9 cellular contexts compared by ENCODE assay signal in genomic region chr5:79020861-79021561, GRCh38. TPM values are rescaled to one million over a fixed set of nuclear protein-coding genes. Genes with fewer than 3 reads are reported as not detected.
DNase-seq lines count a peak whose midpoint lies in the region; ATAC-seq and TF ChIP-seq lines count a peak whose summit lies in the region.
"Had no signal": no experiment of that assay in that cellular context is flagged by ENCODE, and none has a peak within 500 bp of the region (broad histone marks: within the 10 kb centered on the region; RNA-seq: fewer than 3 reads in every experiment).

No MANE protein-coding gene starts in this region.

- H3K9me3 Mint-ChIP-seq in activated CD8-positive, alpha-beta T cell treated with anti-CD3 and anti-CD28 coated beads for 36 hours, result no peaks in the 10 kb centered on the region
- H3K9me3 Mint-ChIP-seq: T-helper 1 cell treated with Interleukin-12 subunit alpha and Interleukin-12 subunit beta and Interleukin-4 antibody, amounts not matched to agents 30 μg/mL and 1 μg/mL, for 36 hours had no signal

- H3K27me3 Mint-ChIP-seq in activated CD8-positive, alpha-beta T cell treated with anti-CD3 and anti-CD28 coated beads for 36 hours, result peaks cover 41% of the 10 kb centered on the region

- ATAC-seq in GM18867 (IDR thresholded peaks at IDR 0.05; ENCODE audit: unreplicated experiment) (peak; percentile 53), HG03342 (IDR thresholded peaks at IDR 0.05; ENCODE audit: unreplicated experiment) (no peak)
- ATAC-seq in activated CD8-positive, alpha-beta T cell treated with anti-CD3 and anti-CD28 coated beads for 36 hours, result peak; percentile 51

- H3K4me1 Mint-ChIP-seq in activated CD8-positive, alpha-beta T cell treated with anti-CD3 and anti-CD28 coated beads for 36 hours (ENCODE audit: low read depth), result peaks cover 5% of the 10 kb centered on the region

- H3K9me3 ChIP-seq in esophagus squamous epithelium, result no peaks in the 10 kb centered on the region

- H3K27ac ChIP-seq in esophagus squamous epithelium, result no peak overlapping the region
- no peak overlapping the region for H3K27ac ChIP-seq in substantia nigra (ENCODE audit: low read depth, low read length, poor library complexity, severe bottlenecking)

- no peak overlapping the region for H3K27ac Mint-ChIP-seq in activated CD8-positive, alpha-beta T cell treated with anti-CD3 and anti-CD28 coated beads for 36 hours
- H3K27ac Mint-ChIP-seq: T-helper 1 cell treated with Interleukin-12 subunit alpha and Interleukin-12 subunit beta and Interleukin-4 antibody, amounts not matched to agents 30 μg/mL and 1 μg/mL, for 36 hours had no signal

- 7 to 12% methylated on average over 14 of the region's 14 CpGs for WGBS in esophagus squamous epithelium, 2 donors

- H3K27me3 ChIP-seq in BJ (ENCODE audit: control insufficient read depth, insufficient read depth, low read length) (no peaks in the 10 kb centered on the region), esophagus squamous epithelium (peaks cover 0 to 5% (median 0%) of the 10 kb centered on the region in 4 donors)

- intact Hi-C loops in activated CD8-positive, alpha-beta T cell treated with anti-CD3 and anti-CD28 coated beads for 36 hours (cut with micrococcal nuclease), result loop anchor here (5.0 to 10.0 kb wide), 2 partner anchors 86 to 444 kb away; no protein-coding TSS in a partner anchor
- intact Hi-C loops in esophagus squamous epithelium (cut with DNase I), result loop anchor here (5.0 to 10.0 kb wide), 2 partner anchors 111 to 444 kb away; no protein-coding TSS in a partner anchor

- no peak for TF ChIP-seq POLR2A in esophagus squamous epithelium (IDR thresholded peaks at IDR 0.05)

- POLR2A ChIA-PET in BJ (lab: Charles Lee), result interaction anchor here (0.5 kb wide), 1 partner anchor 1071 kb away, joined by 8 read pairs; no protein-coding TSS in a partner anchor
- POLR2A ChIA-PET in activated CD8-positive, alpha-beta T cell treated with anti-CD3 and anti-CD28 coated beads for 36 hours (lab: Charles Lee), result interaction anchor here (0.6 kb wide), 1 partner anchor 90 kb away, joined by 3 read pairs; no protein-coding TSS in a partner anchor

- TF ChIP-seq CTCF in BJ (IDR thresholded peaks at IDR 0.05; ENCODE audit: insufficient read depth, low read depth, low read length), result peak; percentile 88
- peak; percentile 68 for TF ChIP-seq CTCF in activated CD8-positive, alpha-beta T cell treated with anti-CD3 and anti-CD28 coated beads for 36 hours (IDR thresholded peaks at IDR 0.05)
- TF ChIP-seq CTCF in esophagus squamous epithelium (IDR thresholded peaks at IDR 0.05), result peak; percentile 60 to 74 (median 66)

- CTCF ChIA-PET in BJ (lab: Yijun Ruan, JAX), result interaction anchor here (0.5 to 13.3 kb wide), 29 partner anchors 9 to 1062 kb away, joined by 3 to 439 read pairs (median 4); partner anchors contain the start of gene ARSB
- CTCF ChIA-PET in activated CD8-positive, alpha-beta T cell treated with anti-CD3 and anti-CD28 coated beads for 36 hours (lab: Charles Lee), result interaction anchor here (0.6 to 9.6 kb wide), 25 partner anchors 9 to 441 kb away, joined by 3 to 384 read pairs (median 5); partner anchors contain the start of gene ARSB

- no peaks in the 10 kb centered on the region for H3K36me3 Mint-ChIP-seq in activated CD8-positive, alpha-beta T cell treated with anti-CD3 and anti-CD28 coated beads for 36 hours (ENCODE audit: low read depth)

- DNase-seq in BJ (ENCODE audit: low read depth) (peak; percentile 36), NCI-H345 (lab: John Stamatoyannopoulos, UW) (peak; percentile 30), esophagus squamous epithelium (lab: John Stamatoyannopoulos, UW) (no peak), myocyte (ENCODE audit: low read depth) (peak; percentile 68), substantia nigra (lab: John Stamatoyannopoulos, UW) (peak in 35 of 49 donors; percentile 1 to 57 (median 28))
- DNase-seq in activated CD8-positive, alpha-beta T cell treated with anti-CD3 and anti-CD28 coated beads for 36 hours, result peak; percentile 66

- H3K4me1 ChIP-seq in esophagus squamous epithelium, result peaks cover 0 to 20% (median 10%) of the 10 kb centered on the region in 3 donors

- H3K4me3 Mint-ChIP-seq in activated CD8-positive, alpha-beta T cell treated with anti-CD3 and anti-CD28 coated beads for 36 hours, result no peak overlapping the region
- H3K4me3 Mint-ChIP-seq: T-helper 1 cell treated with Interleukin-12 subunit alpha and Interleukin-12 subunit beta and Interleukin-4 antibody, amounts not matched to agents 30 μg/mL and 1 μg/mL, for 36 hours had no signal

- H3K4me3 ChIP-seq in BJ (ENCODE audit: low read depth, low read length), result no peak overlapping the region
- H3K4me3 ChIP-seq in esophagus squamous epithelium, result peak overlapping the region in 3 of 4 donors; percentile 2 to 47 (median 9)

- H3K36me3 ChIP-seq in BJ (ENCODE audit: control insufficient read depth, insufficient read depth, low read length) (no peaks in the 10 kb centered on the region), esophagus squamous epithelium (no peaks in the 10 kb centered on the region)

RNA-seq across cellular contexts. Expression of gene ARSB, which starts 35.9 kb away (rescaled TPM):
- polyA plus RNA-seq in BJ (2011; rRNA removed), result 26.7 and 27.7 TPM in 2 replicates
- 12.1 and 14.4 TPM in 2 replicates for polyA minus RNA-seq in BJ (2011; rRNA and poly(A)+ RNA removed)
- total RNA-seq in activated CD8-positive, alpha-beta T cell treated with anti-CD3 and anti-CD28 coated beads for 36 hours, result 1 to 10 TPM; 8.8 to 9.1 TPM
- total RNA-seq in esophagus squamous epithelium, result 1 to 10 TPM; 1.2 to 8.8 (median 7.1) TPM
- 32.4 and 34.2 TPM in 2 replicates for total RNA-seq in myocyte
- polyA plus RNA-seq in myocyte (2012), result 18.7 TPM

RNA-seq across cellular contexts. Expression of gene DMGDH, which starts 48.5 kb away (rescaled TPM):
- 2.9 and 3.5 TPM in 2 replicates for polyA plus RNA-seq in BJ (2011; rRNA removed)
- 2.5 and 3.9 TPM in 2 replicates for polyA minus RNA-seq in BJ (2011; rRNA and poly(A)+ RNA removed)
- 1 to 10 TPM in 1 of 2 experiments, under 1 TPM in 1; 0.45 to 1.3 TPM for total RNA-seq in activated CD8-positive, alpha-beta T cell treated with anti-CD3 and anti-CD28 coated beads for 36 hours
- 1 to 10 TPM in 2 of 4 donors, under 1 TPM in 1, not detected in 1; 0.64 to 3.1 (median 1.7) TPM for total RNA-seq in esophagus squamous epithelium
- 0.48 and 1.5 TPM in 2 replicates for total RNA-seq in myocyte
- polyA plus RNA-seq in myocyte (2012), result 5.2 TPM

RNA-seq across cellular contexts. Expression of gene BHMT2, which starts 48.6 kb away (rescaled TPM):
- 11.5 and 12.4 TPM in 2 replicates for polyA plus RNA-seq in BJ (2011; rRNA removed)
- 4.9 and 5.0 TPM in 2 replicates for polyA minus RNA-seq in BJ (2011; rRNA and poly(A)+ RNA removed)
- not detected for total RNA-seq in activated CD8-positive, alpha-beta T cell treated with anti-CD3 and anti-CD28 coated beads for 36 hours
- 10 to 100 TPM in 1 of 4 donors, 1 to 10 TPM in 3; 1.5 to 13.9 (median 5.1) TPM for total RNA-seq in esophagus squamous epithelium
- total RNA-seq in myocyte, result 0.64 and 1.2 TPM in 2 replicates
- polyA plus RNA-seq in myocyte (2012), result 2.5 TPM
